1 cellular context compared by ENCODE assay signal in genomic region chr9:135799261-135799660, GRCh38.
TF ChIP-seq lines count a peak whose summit lies in the region.

No MANE protein-coding gene starts in this region.

TF ChIP-seq in IMR-90, 13 proteins besides CTCF, POLR2A, EP300 and RAD21 (continued from another document):
- TF ChIP-seq CHD1 (IDR thresholded peaks at IDR 0.05; ENCODE audit: low read depth, low read length) (no peak), FOS (IDR thresholded peaks at IDR 0.05; ENCODE audit: low read depth, low read length) (no peak), MXI1 (IDR thresholded peaks at IDR 0.05; ENCODE audit: borderline replicate concordance, low read depth, low read length) (no peak), MAZ (IDR thresholded peaks at IDR 0.05; ENCODE audit: borderline replicate concordance, low read depth, low read length) (no peak), RFX5 (IDR thresholded peaks at IDR 0.05; ENCODE audit: low read depth, low read length) (no peak), CEBPB (IDR thresholded peaks at IDR 0.05; ENCODE audit: low read depth, low read length) (no peak), SMC3 (IDR thresholded peaks at IDR 0.05; ENCODE audit: low read depth, low read length) (no peak), ELK1 (IDR thresholded peaks at IDR 0.05; ENCODE audit: borderline replicate concordance, low read depth, low read length) (no peak), RCOR1 (IDR thresholded peaks at IDR 0.05; ENCODE audit: insufficient replicate concordance, low read length) (no peak), MAFK (IDR thresholded peaks at IDR 0.05; ENCODE audit: low read depth, low read length) (no peak), NFE2L2 (IDR thresholded peaks at IDR 0.05; ENCODE audit: low read depth, low read length) (no peak)
- TF ChIP-seq, protein P1, sequence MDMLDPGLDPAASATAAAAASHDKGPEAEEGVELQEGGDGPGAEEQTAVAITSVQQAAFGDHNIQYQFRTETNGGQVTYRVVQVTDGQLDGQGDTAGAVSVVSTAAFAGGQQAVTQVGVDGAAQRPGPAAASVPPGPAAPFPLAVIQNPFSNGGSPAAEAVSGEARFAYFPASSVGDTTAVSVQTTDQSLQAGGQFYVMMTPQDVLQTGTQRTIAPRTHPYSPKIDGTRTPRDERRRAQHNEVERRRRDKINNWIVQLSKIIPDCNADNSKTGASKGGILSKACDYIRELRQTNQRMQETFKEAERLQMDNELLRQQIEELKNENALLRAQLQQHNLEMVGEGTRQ (IDR thresholded peaks at IDR 0.05; ENCODE audit: low read depth, low read length): no peak
